In genomic region chr20:16061394-16061793, GRCh38 we compare ENCODE assay signal across 1 cellular context.
TF ChIP-seq lines count a peak whose summit lies in the region.

No MANE protein-coding gene starts in this region.

TF ChIP-seq in GM23338, 12 proteins besides CTCF, POLR2A, EP300 and RAD21 (continued from another document):
- TF ChIP-seq REST (IDR thresholded peaks at IDR 0.05; ENCODE audit: unreplicated experiment) (no peak), ZNF114 (CRISPR knock-in tag; IDR thresholded peaks at IDR 0.05) (no peak), ZNF331 (CRISPR knock-in tag; IDR thresholded peaks at IDR 0.05; ENCODE audit: low read depth) (no peak)
